In genomic region chr10:24238527-24239247, GRCh38 we compare ENCODE assay signal across 14 cellular contexts. TPM values are rescaled to one million over a fixed set of nuclear protein-coding genes. Genes with fewer than 3 reads are reported as not detected.
A peak's percentile ranks its signal among the peaks of the same experiment; 100 is the strongest.
DNase-seq lines count a peak whose midpoint lies in the region; TF ChIP-seq lines count a peak whose summit lies in the region.
"Had no signal": no experiment of that assay in that cellular context is flagged by ENCODE, and none has a peak within 500 bp of the region (broad histone marks: within the 10 kb centered on the region; RNA-seq: fewer than 3 reads in every experiment).

No MANE protein-coding gene starts in this region.

- H3K4me1 ChIP-seq in cardiac muscle cell (ENCODE audit: low read depth) (peaks cover 28% of the 10 kb centered on the region), right atrium auricular region (peaks cover 0 to 32% of the 10 kb centered on the region in 2 donors), vagina (no peaks in the 10 kb centered on the region), spleen (no peaks in the 10 kb centered on the region)

- no peaks in the 10 kb centered on the region for H3K9me3 Mint-ChIP-seq in nephron progenitor cell
- no peaks in the 10 kb centered on the region for H3K9me3 Mint-ChIP-seq in activated T-cell treated with anti-CD3 and anti-CD28 coated beads, Interleukin-2, amount 50 U/mL, for 24 hours
- H3K9me3 Mint-ChIP-seq: IgD-negative memory B cell had no signal

- H3K36me3 ChIP-seq in cardiac muscle cell, result no peaks in the 10 kb centered on the region
- no peaks in the 10 kb centered on the region for H3K36me3 ChIP-seq in right atrium auricular region
- H3K36me3 ChIP-seq in vagina, result no peaks in the 10 kb centered on the region
- no peaks in the 10 kb centered on the region for H3K36me3 ChIP-seq in spleen
- H3K36me3 ChIP-seq: thoracic aorta had no signal

- peak overlapping the region; percentile 72 for H3K4me3 Mint-ChIP-seq in nephron progenitor cell
- no peak overlapping the region for H3K4me3 Mint-ChIP-seq in activated T-cell treated with anti-CD3 and anti-CD28 coated beads, Interleukin-2, amount 50 U/mL, for 24 hours
- H3K4me3 Mint-ChIP-seq: IgD-negative memory B cell had no signal

- TF ChIP-seq POLR2A in vagina (IDR thresholded peaks at IDR 0.05) (no peak), spleen (IDR thresholded peaks at IDR 0.05) (no peak)

- 52 to 59% (median 58%) methylated on average over 13 of the region's 13 CpGs for WGBS in spleen, 5 donors

- intact Hi-C loops in vagina (cut with DNase I), result no loop called here
- intact Hi-C loops in spleen (cut with DNase I; ENCODE audit: low total_unique reads), result no loop called here

- no peak for TF ChIP-seq CTCF in cardiac muscle cell (IDR thresholded peaks at IDR 0.05; ENCODE audit: low read depth, low read length)
- no peak for TF ChIP-seq CTCF in right atrium auricular region (IDR thresholded peaks at IDR 0.05)
- TF ChIP-seq CTCF in nephron progenitor cell (IDR thresholded peaks at IDR 0.05), result no peak
- no peak for TF ChIP-seq CTCF in vagina (IDR thresholded peaks at IDR 0.05)
- TF ChIP-seq CTCF in spleen (IDR thresholded peaks at IDR 0.05 in 8 of 11, conservative IDR thresholded peaks at IDR 0.05 in 3 of 11), result no peak

- H3K9me3 ChIP-seq in cardiac muscle cell (ENCODE audit: low read depth) (no peaks in the 10 kb centered on the region), right atrium auricular region (no peaks in the 10 kb centered on the region), vagina (no peaks in the 10 kb centered on the region), spleen (no peaks in the 10 kb centered on the region)
- H3K9me3 ChIP-seq: heart right ventricle, thoracic aorta had no signal

- peaks cover 3% of the 10 kb centered on the region for H3K27me3 Mint-ChIP-seq in nephron progenitor cell (ENCODE audit: low read depth, poor library complexity)
- peaks cover 27% of the 10 kb centered on the region for H3K27me3 Mint-ChIP-seq in activated T-cell treated with anti-CD3 and anti-CD28 coated beads, Interleukin-2, amount 50 U/mL, for 24 hours
- H3K27me3 Mint-ChIP-seq: IgD-negative memory B cell had no signal

- H3K27me3 ChIP-seq in cardiac muscle cell, result no peaks in the 10 kb centered on the region
- H3K27me3 ChIP-seq in right atrium auricular region, result no peaks in the 10 kb centered on the region
- H3K27me3 ChIP-seq in vagina, result no peaks in the 10 kb centered on the region
- H3K27me3 ChIP-seq in spleen (replicated peaks in 1 of 7), result peaks cover 0 to 11% (median 0%) of the 10 kb centered on the region in 7 donors
- H3K27me3 ChIP-seq: heart right ventricle had no signal

- H3K27ac ChIP-seq in cardiac muscle cell, result peak overlapping the region; percentile 48
- no peak overlapping the region for H3K27ac ChIP-seq in right atrium auricular region
- H3K27ac ChIP-seq in epithelial cell of prostate, result peak overlapping the region; percentile 50
- H3K27ac ChIP-seq in vagina, result peak overlapping the region; percentile 30
- no peak overlapping the region for H3K27ac ChIP-seq in spleen
- H3K27ac ChIP-seq: thoracic aorta had no signal

- DNase-seq in cardiac muscle cell (ENCODE audit: low read depth in 1 of 2, low spot score in 1 of 2) (no peak), right atrium auricular region (ENCODE audit: low spot score) (no peak), epithelial cell of prostate (ENCODE audit: low read depth, low spot score) (peak; percentile 84), nephron progenitor cell (peak; percentile 20), vagina (ENCODE audit: extremely low spot score in 2 of 2) (no peak), spleen (no peak), NCI-H146 (lab: John Stamatoyannopoulos, UW) (no peak)
- DNase-seq in activated T-cell treated with anti-CD3 and anti-CD28 coated beads, Interleukin-2, amount 50 U/mL, for 24 hours, result no peak
- DNase-seq: ACHN; activated CD4-positive, CD25-positive, alpha-beta regulatory T cell; heart right ventricle; NCI-H2081 treated with DMSO at 0.1 percent for 48 hours had no signal

- H3K4me1 Mint-ChIP-seq in nephron progenitor cell, result peaks cover 46% of the 10 kb centered on the region
- no peaks in the 10 kb centered on the region for H3K4me1 Mint-ChIP-seq in activated T-cell treated with anti-CD3 and anti-CD28 coated beads, Interleukin-2, amount 50 U/mL, for 24 hours (ENCODE audit: low read depth)

- no peak overlapping the region for H3K4me3 ChIP-seq in cardiac muscle cell
- no peak overlapping the region for H3K4me3 ChIP-seq in right atrium auricular region
- peak overlapping the region in 1 of 2 donors; percentile 40 for H3K4me3 ChIP-seq in vagina
- no peak overlapping the region for H3K4me3 ChIP-seq in spleen
- H3K4me3 ChIP-seq: heart right ventricle, thoracic aorta had no signal

- peaks cover 6% of the 10 kb centered on the region for H3K36me3 Mint-ChIP-seq in nephron progenitor cell (ENCODE audit: low read depth)
- H3K36me3 Mint-ChIP-seq in activated T-cell treated with anti-CD3 and anti-CD28 coated beads, Interleukin-2, amount 50 U/mL, for 24 hours (ENCODE audit: low read depth), result no peaks in the 10 kb centered on the region

- peak overlapping the region; percentile 97 for H3K27ac Mint-ChIP-seq in nephron progenitor cell
- H3K27ac Mint-ChIP-seq in activated T-cell treated with anti-CD3 and anti-CD28 coated beads, Interleukin-2, amount 50 U/mL, for 24 hours, result no peak overlapping the region
- H3K27ac Mint-ChIP-seq: IgD-negative memory B cell had no signal

RNA-seq across cellular contexts. Expression of gene KIAA1217, which starts 29.7 kb away (rescaled TPM):
- total RNA-seq in cardiac muscle cell (9.8 and 23.1 TPM in 2 replicates), right atrium auricular region (10 to 100 TPM; 24.0 to 33.3 TPM), vagina (54.3 TPM), spleen (10 to 100 TPM; 14.8 to 40.7 (median 27.4) TPM)
- polyA plus RNA-seq in cardiac muscle cell (8.9 and 13.3 TPM in 2 replicates), spleen (1 to 10 TPM; 2.2 to 5.2 (median 3.0) TPM)
- polyA plus RNA-seq: IgD-negative memory B cell had no signal

Comparison
In these comparisons a context has a peak if more than half of its experiments do, and no peak if none do; other contexts are left out.
1. H3K27ac ChIP-seq: peak in cardiac muscle cell (single experiment), epithelial cell of prostate (single experiment) and vagina (single experiment); none in right atrium auricular region (0 of 2) and spleen (0 of 8).
2. DNase-seq: peak in epithelial cell of prostate (single experiment) and nephron progenitor cell (single experiment); none in cardiac muscle cell (0 of 2), right atrium auricular region (single experiment), vagina (0 of 2), activated T-cell treated with anti-CD3 and anti-CD28 coated beads, Interleukin-2, amount 50 U/mL, for 24 hours (single experiment), spleen (single experiment) and NCI-H146 (single experiment).